Comparison of ENCODE assay signal across 13 cellular contexts in genomic region chr16:9003763-9004162, GRCh38. TPM values are rescaled to one million over a fixed set of nuclear protein-coding genes. Genes with fewer than 3 reads are reported as not detected.
DNase-seq lines count a peak whose midpoint lies in the region; ATAC-seq and TF ChIP-seq lines count a peak whose summit lies in the region.
"Had no signal": no experiment of that assay in that cellular context is flagged by ENCODE, and none has a peak within 500 bp of the region (broad histone marks: within the 10 kb centered on the region; RNA-seq: fewer than 3 reads in every experiment).

No MANE protein-coding gene starts in this region.

- H3K9me3 Mint-ChIP-seq in Caco-2 (ENCODE audit: unreplicated experiment), result no peaks in the 10 kb centered on the region
- H3K9me3 Mint-ChIP-seq: CD4-positive, alpha-beta memory T cell; H9 had no signal

- H3K27me3 Mint-ChIP-seq in Caco-2 (ENCODE audit: insufficient read depth, unreplicated experiment), result no peaks in the 10 kb centered on the region

- TF ChIP-seq CTCF in PC-9 (conservative IDR thresholded peaks at IDR 0.05) (no peak), colonic mucosa (IDR thresholded peaks at IDR 0.05) (no peak), mucosa of descending colon (IDR thresholded peaks at IDR 0.05) (no peak), Caco-2 (IDR thresholded peaks at IDR 0.05; ENCODE audit: insufficient read depth in 1 of 2, low read depth in 1 of 2, low read length in 1 of 2, severe bottlenecking in 1 of 2, unreplicated experiment in 1 of 2) (no peak)

- H2AFZ ChIP-seq in PC-9, result no peak overlapping the region

- H3K79me2 ChIP-seq in PC-9 (ENCODE audit: low read depth), result no peaks in the 10 kb centered on the region

- no peaks in the 10 kb centered on the region for H3K4me1 Mint-ChIP-seq in Caco-2 (ENCODE audit: low read depth, unreplicated experiment)

- no peaks in the 10 kb centered on the region for H3K36me3 Mint-ChIP-seq in Caco-2 (ENCODE audit: insufficient read depth, unreplicated experiment)
- H3K36me3 Mint-ChIP-seq: CD4-positive, alpha-beta memory T cell had no signal

- peak; percentile 15 for ATAC-seq in mucosa of descending colon
- ATAC-seq: A549 had no signal

- BruUV-seq in PC-9 (replicated peaks; lab: Mats Ljungman, UMichigan) (no TSS peak), Caco-2 (replicated peaks; lab: Mats Ljungman, UMichigan) (no TSS peak)

- CTCF ChIA-PET in PC-9 (lab: Charles Lee) (interaction anchor here (0.7 kb wide), 2 partner anchors 29 to 72 kb away, joined by 3 to 4 read pairs; no protein-coding TSS in a partner anchor), Caco-2 (lab: Charles Lee) (interaction anchor here (0.5 to 1.1 kb wide), 2 partner anchors 67 to 101 kb away, joined by 3 to 4 read pairs; no protein-coding TSS in a partner anchor)

- no peak overlapping the region for H3K27ac Mint-ChIP-seq in Caco-2 (ENCODE audit: unreplicated experiment)
- H3K27ac Mint-ChIP-seq: CD4-positive, alpha-beta memory T cell; H9 had no signal

- intact Hi-C loops in PC-9 (cut with micrococcal nuclease; ENCODE audit: unreplicated experiment) (loop anchor here (5.0 to 10.0 kb wide), 2 partner anchors 41 to 69 kb away; partner anchors contain the start of gene USP7), colonic mucosa (cut with DNase I) (no loop called here), mucosa of descending colon (cut with DNase I, micrococcal nuclease) (loop anchor here in 1 of 2 donors (10.0 kb wide), 1 partner anchor 99 kb away; no protein-coding TSS in a partner anchor), posterior vena cava (cut with DNase I) (no loop called here), Caco-2 (cut with micrococcal nuclease; ENCODE audit: unreplicated experiment) (loop anchor here (10.0 kb wide), 1 partner anchor 69 kb away; no protein-coding TSS in a partner anchor)

- H3K4me1 ChIP-seq in PC-9 (replicated peaks; ENCODE audit: insufficient read depth) (peaks cover 14% of the 10 kb centered on the region), colonic mucosa (peaks cover 4% of the 10 kb centered on the region), mucosa of descending colon (ENCODE audit: low read depth) (peaks cover 21% of the 10 kb centered on the region), Caco-2 (no peaks in the 10 kb centered on the region)
- H3K4me1 ChIP-seq: BE2C had no signal

- H3K27me3 ChIP-seq in PC-9 (ENCODE audit: insufficient read depth, low read depth) (no peaks in the 10 kb centered on the region), colonic mucosa (no peaks in the 10 kb centered on the region), Caco-2 (replicated peaks; ENCODE audit: control insufficient read depth, insufficient read depth, low read length) (no peaks in the 10 kb centered on the region)
- H3K27me3 ChIP-seq: BE2C had no signal

- DNase-seq in PC-9, result no peak
- no peak for DNase-seq in colonic mucosa
- DNase-seq in mucosa of descending colon, result no peak
- no peak for DNase-seq in posterior vena cava (ENCODE audit: low spot score)
- DNase-seq in Caco-2, result no peak
- no peak for DNase-seq in mucosa of gallbladder (ENCODE audit: low spot score)
- DNase-seq: BE2C; CD4-positive, alpha-beta memory T cell; DND-41; GDM1; GOT3; H9 had no signal

- H4K20me1 ChIP-seq in PC-9 (ENCODE audit: insufficient read depth), result no peaks in the 10 kb centered on the region

- peaks cover 3% of the 10 kb centered on the region; the same call in 1 of the 2 replicates for H3F3A ChIP-seq in PC-9 (ENCODE audit: insufficient read depth, low read depth)

- no peaks in the 10 kb centered on the region for H3K9me2 ChIP-seq in PC-9 (ENCODE audit: insufficient read depth)

- POLR2A ChIA-PET in PC-9 (lab: Charles Lee; ENCODE audit: unreplicated experiment), result no interaction called here
- POLR2A ChIA-PET in Caco-2 (lab: Charles Lee), result interaction anchor here (0.6 kb wide), 2 partner anchors 59 to 1358 kb away, joined by 3 to 5 read pairs; no protein-coding TSS in a partner anchor

- H3K27ac ChIP-seq in PC-9 (no peak overlapping the region), colonic mucosa (peak overlapping the region; percentile 75)
- H3K27ac ChIP-seq: A549 had no signal

- peak overlapping the region; percentile 19; the same call in 1 of the 2 replicates for H3K4me2 ChIP-seq in PC-9
- H3K4me2 ChIP-seq: A549 had no signal

- H3K4me3 ChIP-seq in PC-9 (no peak overlapping the region), colonic mucosa (no peak overlapping the region), mucosa of descending colon (no peak overlapping the region), Caco-2 (ENCODE audit: low read depth, low read length) (no peak overlapping the region)
- H3K4me3 ChIP-seq: A549 had no signal

- H3K9me3 ChIP-seq in PC-9 (ENCODE audit: insufficient read depth, low read depth) (no peaks in the 10 kb centered on the region), colonic mucosa (no peaks in the 10 kb centered on the region), mucosa of descending colon (no peaks in the 10 kb centered on the region), Caco-2 (no peaks in the 10 kb centered on the region)
- H3K9me3 ChIP-seq: A549, BE2C had no signal

- H3K36me3 ChIP-seq in PC-9 (ENCODE audit: low read depth) (no peaks in the 10 kb centered on the region), colonic mucosa (no peaks in the 10 kb centered on the region), mucosa of descending colon (ENCODE audit: low read depth) (no peaks in the 10 kb centered on the region), Caco-2 (ENCODE audit: control insufficient read depth, insufficient read depth, low read length) (no peaks in the 10 kb centered on the region)
- H3K36me3 ChIP-seq: BE2C had no signal

- H3K4me3 Mint-ChIP-seq in Caco-2 (ENCODE audit: unreplicated experiment), result no peak overlapping the region
- H3K4me3 Mint-ChIP-seq: CD4-positive, alpha-beta memory T cell; H9 had no signal

- peak overlapping the region in 1 of 2 donors; percentile 58 for H3K9ac ChIP-seq in colonic mucosa (ENCODE audit: low read depth in 2 of 2, low read length in 2 of 2)

RNA-seq across cellular contexts. Expression of gene USP7, which starts 40.1 kb away (rescaled TPM):
- total RNA-seq in PC-9 (2021) (113 and 167 TPM in 2 replicates), colonic mucosa (100 to 1,000 TPM; 147 to 176 TPM), mucosa of descending colon (100 to 1,000 TPM; 125 to 144 (median 130) TPM), posterior vena cava (10 to 100 TPM; 72.2 to 82.7 TPM), Caco-2 (2022) (139 and 148 TPM in 2 replicates), mucosa of gallbladder (108 TPM)

Comparison
In these comparisons a context has a peak if more than half of its experiments do, and no peak if none do; other contexts are left out.
1. intact Hi-C loops: an anchor here in PC-9 (5.0 to 10.0 kb wide) and Caco-2 (10.0 kb wide); none called in colonic mucosa and posterior vena cava.